Comparison of ENCODE assay signal across 8 cellular contexts in the genomic region with DNA sequence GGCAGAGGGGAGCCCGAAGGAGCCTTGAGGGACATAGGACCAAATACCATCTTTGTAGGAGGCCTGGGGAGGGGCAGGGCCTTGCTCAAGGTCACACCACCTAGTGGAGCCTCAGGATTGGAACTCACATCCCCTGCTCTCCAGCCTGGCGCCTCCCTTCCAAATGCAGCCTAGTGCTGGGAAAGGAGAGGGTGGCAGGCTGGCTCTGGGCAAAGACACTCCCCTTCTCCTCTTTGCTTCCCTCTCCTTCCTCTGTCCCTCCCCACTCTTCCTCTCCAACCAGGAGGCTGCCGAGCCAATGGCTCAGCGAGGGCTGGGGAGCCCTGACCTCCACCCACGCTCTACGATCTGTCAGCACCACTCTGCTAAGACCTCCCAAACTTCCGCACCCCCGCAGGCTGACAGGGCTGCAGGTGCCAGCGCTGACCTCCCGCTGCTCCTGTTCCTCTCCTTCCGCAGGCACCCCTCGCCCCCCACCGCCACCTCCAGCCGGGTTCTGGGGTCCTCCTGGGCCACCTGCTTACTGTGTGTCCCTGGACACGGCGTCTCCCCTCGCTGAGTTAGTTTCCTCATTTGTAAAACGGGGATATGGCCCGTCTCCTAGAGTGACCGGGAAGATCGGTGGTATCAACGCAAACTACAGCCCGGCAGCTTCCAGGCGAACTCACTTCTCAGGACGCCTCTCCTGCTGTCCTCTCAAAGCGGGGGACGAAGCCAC. TPM values are rescaled to one million over a fixed set of nuclear protein-coding genes. Genes with fewer than 3 reads are reported as not detected.
A peak's percentile ranks its signal among the peaks of the same experiment; 100 is the strongest.
DNase-seq lines count a peak whose midpoint lies in the region; ATAC-seq and TF ChIP-seq lines count a peak whose summit lies in the region.

No MANE protein-coding gene starts in this region.

- H3K27me3 Mint-ChIP-seq in CD4-positive, alpha-beta T cell = peaks cover 27% of the 10 kb centered on the region

- H3K4me3 ChIP-seq in stomach = peak overlapping the region; percentile 47 to 59 (median 55)

- no peaks in the 10 kb centered on the region for H3K36me3 Mint-ChIP-seq in CD4-positive, alpha-beta T cell (ENCODE audit: low read depth)

- H3K27me3 ChIP-seq in CD4-positive, alpha-beta T cell (ENCODE audit: control insufficient read depth, insufficient read depth, low read length) = peaks cover 22% of the 10 kb centered on the region
- peaks cover 0 to 11% (median 9%) of the 10 kb centered on the region in 3 donors for H3K27me3 ChIP-seq in stomach

- 2 to 5% (median 4%) methylated on average over 25 to 27 of the region's 27 CpGs for WGBS in stomach, 5 donors

- no peak for TF ChIP-seq CTCF in CD4-positive, alpha-beta T cell (IDR thresholded peaks at IDR 0.05)
- TF ChIP-seq CTCF in stomach (IDR thresholded peaks at IDR 0.05) = no peak

- no peaks in the 10 kb centered on the region for H3K9me3 Mint-ChIP-seq in CD4-positive, alpha-beta T cell

- no peaks in the 10 kb centered on the region for H3K9me3 ChIP-seq in CD4-positive, alpha-beta T cell (ENCODE audit: control insufficient read depth, low read length)
- no peaks in the 10 kb centered on the region for H3K9me3 ChIP-seq in stomach

- H3K36me3 ChIP-seq in stomach = no peaks in the 10 kb centered on the region

- H3K4me1 ChIP-seq in stomach = peaks cover 36 to 48% (median 41%) of the 10 kb centered on the region in 4 donors

- in situ Hi-C loops in T47D (cut with HindIII; ENCODE audit: low pct_unique_long_range_greater_than_20kb, low sequenced_read_pairs) = no loop called here

- DNase-seq in CD4-positive, alpha-beta T cell = no peak
- DNase-seq in Kasumi-1 (lab: John Stamatoyannopoulos, UW) (peak; percentile 33 to 36), T47D (ENCODE audit: low read depth in 1 of 2, low spot score in 1 of 2) (peak; percentile 69 to 91), kidney glomerular epithelial cell (lab: John Stamatoyannopoulos, UW) (peak; percentile 53), stomach (peak; percentile 40), posterior vena cava (ENCODE audit: low spot score) (no peak)

- ATAC-seq in CD4-positive, alpha-beta T cell (ENCODE audit: poor library complexity) = no peak
- no peak for ATAC-seq in GM19328 (IDR thresholded peaks at IDR 0.05; ENCODE audit: unreplicated experiment)
- no peak for ATAC-seq in HG02623 (IDR thresholded peaks at IDR 0.05; ENCODE audit: unreplicated experiment)

- no peak overlapping the region for H3K27ac Mint-ChIP-seq in CD4-positive, alpha-beta T cell

- H3K4me1 Mint-ChIP-seq in CD4-positive, alpha-beta T cell (ENCODE audit: low read depth) = peaks cover 13% of the 10 kb centered on the region

- TF ChIP-seq EP300 in stomach (IDR thresholded peaks at IDR 0.05) = no peak

- CTCF ChIA-PET in CD4-positive, alpha-beta T cell (lab: Charles Lee) = interaction anchor here (0.7 kb wide), 1 partner anchor 17 kb away, joined by 3 read pairs; no protein-coding TSS in a partner anchor

- TF ChIP-seq POLR2A in stomach (IDR thresholded peaks at IDR 0.05) = no peak

- H3K4me3 Mint-ChIP-seq in CD4-positive, alpha-beta T cell = peak overlapping the region; percentile 78

- POLR2A ChIA-PET in CD4-positive, alpha-beta T cell (lab: Charles Lee) = interaction anchor here (1.1 kb wide), 1 partner anchor 8 kb away, joined by 3 read pairs; no protein-coding TSS in a partner anchor

- intact Hi-C loops in CD4-positive, alpha-beta T cell (cut with DNase I, micrococcal nuclease) = loop anchor here in 1 of 2 experiments (5.0 kb wide), 1 partner anchor 246 kb away; no protein-coding TSS in a partner anchor
- intact Hi-C loops in stomach (cut with DNase I; ENCODE audit: low total_unique reads) (no loop called here), posterior vena cava (cut with DNase I) (no loop called here)

- H3K27ac ChIP-seq in CD4-positive, alpha-beta T cell (ENCODE audit: low read depth, low read length) = no peak overlapping the region
- peak overlapping the region; percentile 47 to 90 (median 85) for H3K27ac ChIP-seq in stomach

RNA-seq across cellular contexts. Expression of a gene that starts 52.9 kb away (rescaled TPM):
- not detected for total RNA-seq in CD4-positive, alpha-beta T cell
- total RNA-seq in stomach = not detected
- under 1 TPM in 1 of 3 donors, not detected in 2; 0.13 TPM for polyA plus RNA-seq in stomach
- not detected for total RNA-seq in posterior vena cava

RNA-seq across cellular contexts. Expression of a gene that starts 58.0 kb away (rescaled TPM):
- 10 to 100 TPM; 50.7 to 52.5 TPM for total RNA-seq in CD4-positive, alpha-beta T cell
- total RNA-seq in stomach = 10 to 100 TPM in 4 of 5 donors, 1 to 10 TPM in 1; 1.7 to 29.8 (median 16.1) TPM
- 10 to 100 TPM; 40.2 to 68.4 (median 45.8) TPM for polyA plus RNA-seq in stomach
- 10 to 100 TPM; 22.7 to 25.6 TPM for total RNA-seq in posterior vena cava

Comparison
In these comparisons a context has a peak if more than half of its experiments do, and no peak if none do; other contexts are left out.
1. DNase-seq: peak in Kasumi-1 (2 of 2), T47D (2 of 2), kidney glomerular epithelial cell (single experiment) and stomach (single experiment); none in CD4-positive, alpha-beta T cell (0 of 10) and posterior vena cava (single experiment).